13 cellular contexts compared by ENCODE assay signal in the genomic region with DNA sequence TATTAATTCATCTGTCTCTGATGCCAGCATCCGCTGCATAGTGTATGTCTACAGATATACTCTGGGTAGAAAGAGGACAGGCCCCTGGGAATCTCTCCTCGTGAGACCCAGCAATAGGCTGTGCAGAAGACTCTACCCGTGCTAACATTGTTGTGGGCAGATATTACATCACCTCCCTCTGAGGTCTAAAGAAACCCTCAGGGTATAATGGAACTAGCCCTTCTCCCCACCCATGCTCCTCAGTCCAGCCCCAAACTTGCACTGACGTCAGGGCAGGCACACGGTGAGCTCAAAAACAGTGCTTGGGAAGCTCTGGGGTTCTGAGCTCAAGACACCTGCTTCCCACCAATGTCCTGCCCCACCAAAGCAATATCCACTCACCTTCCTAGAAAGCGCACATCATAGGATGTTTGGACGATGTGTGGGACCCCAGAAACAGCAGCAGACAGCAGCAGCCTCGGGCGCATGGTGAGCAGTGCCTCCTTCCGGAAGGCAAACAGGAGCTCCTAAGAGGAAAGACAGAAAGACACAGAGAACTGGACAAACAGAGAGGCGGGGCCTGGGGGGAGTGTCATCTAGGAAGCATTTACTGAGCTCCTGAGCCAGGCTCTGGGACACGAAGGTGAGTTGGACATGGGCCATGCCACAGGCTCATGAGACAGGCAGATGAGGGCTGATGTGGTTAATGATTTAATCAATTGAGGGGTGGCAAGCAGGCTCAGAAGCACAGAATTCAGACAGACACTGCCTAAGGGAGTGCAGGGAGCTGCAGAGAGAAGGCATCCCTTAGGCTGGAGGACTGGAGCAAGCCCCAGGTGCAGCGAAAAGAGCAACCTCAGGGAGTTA. TPM values are rescaled to one million over a fixed set of nuclear protein-coding genes. Genes with fewer than 3 reads are reported as not detected.
A peak's percentile ranks its signal among the peaks of the same experiment; 100 is the strongest.
DNase-seq lines count a peak whose midpoint lies in the region; ATAC-seq and TF ChIP-seq lines count a peak whose summit lies in the region.
"Had no signal": no experiment of that assay in that cellular context is flagged by ENCODE, and none has a peak within 500 bp of the region (broad histone marks: within the 10 kb centered on the region; RNA-seq: fewer than 3 reads in every experiment).

No MANE protein-coding gene starts in this region.

- H3K4me3 Mint-ChIP-seq in MCF 10A (ENCODE audit: unreplicated experiment): peak overlapping the region; percentile 59
- no peak overlapping the region for H3K4me3 Mint-ChIP-seq in T-helper 17 cell
- no peak overlapping the region for H3K4me3 Mint-ChIP-seq in activated CD4-positive, alpha-beta memory T cell treated with anti-CD3 and anti-CD28 coated beads, Interleukin-2, amount 10 ng/mL, durations not matched to agents 7 days and 5 days
- H3K4me3 Mint-ChIP-seq: activated CD4-positive, alpha-beta T cell treated with anti-CD3 and anti-CD28 coated beads, Interleukin-2, amount 10 ng/mL, durations not matched to agents 7 days and 5 days had no signal

- peak; percentile 96 for DNase-seq in DMS53 (lab: John Stamatoyannopoulos, UW)
- peak; percentile 82 for DNase-seq in NB4 (ENCODE audit: low read depth)
- DNase-seq in MCF 10A (ENCODE audit: unreplicated experiment): peak; percentile 81
- DNase-seq in T-helper 17 cell: no peak
- no peak for DNase-seq in stimulated activated naive CD4-positive, alpha-beta T cell (lab: John Stamatoyannopoulos, UW)
- no peak for DNase-seq in right cardiac atrium
- no peak for DNase-seq in activated CD4-positive, alpha-beta memory T cell treated with anti-CD3 and anti-CD28 coated beads, Interleukin-2, amount 10 ng/mL, durations not matched to agents 7 days and 5 days
- DNase-seq: activated CD4-positive, alpha-beta T cell treated with anti-CD3 and anti-CD28 coated beads, Interleukin-2, amount 10 ng/mL, durations not matched to agents 7 days and 5 days; activated gamma-delta T cell treated with Interleukin-2 at 50 U/mL for 16 hours; SK-N-SH; testis had no signal

- TF ChIP-seq POLR2A in NB4 (IDR thresholded peaks at IDR 0.05; ENCODE audit: extremely low read depth, insufficient read length): no peak

- no peaks in the 10 kb centered on the region for H3K27me3 Mint-ChIP-seq in MCF 10A (ENCODE audit: insufficient read depth, unreplicated experiment)
- H3K27me3 Mint-ChIP-seq in T-helper 17 cell: peaks cover 7% of the 10 kb centered on the region
- H3K27me3 Mint-ChIP-seq in activated CD4-positive, alpha-beta memory T cell treated with anti-CD3 and anti-CD28 coated beads, Interleukin-2, amount 10 ng/mL, durations not matched to agents 7 days and 5 days: peaks cover 1% of the 10 kb centered on the region

- peaks cover 8 to 9% of the 10 kb centered on the region in 2 donors for H3K4me1 ChIP-seq in mucosa of rectum (ENCODE audit: control insufficient read depth in 2 of 2, insufficient read depth in 2 of 2, low read length in 2 of 2)
- H3K4me1 ChIP-seq in right cardiac atrium (ENCODE audit: control insufficient read depth, insufficient read depth, low read length): no peaks in the 10 kb centered on the region
- H3K4me1 ChIP-seq: parathyroid adenoma, testis had no signal

- H3K36me3 ChIP-seq in mucosa of rectum (ENCODE audit: control insufficient read depth in 2 of 2, insufficient read depth in 2 of 2, low read length in 2 of 2): no peaks in the 10 kb centered on the region

- CTCF ChIA-PET in MCF 10A (lab: Yijun Ruan, JAX): interaction anchor here (0.7 to 2.3 kb wide), 14 partner anchors 10 to 392 kb away, joined by 3 to 9 read pairs (median 4); no protein-coding TSS in a partner anchor
- CTCF ChIA-PET in activated CD4-positive, alpha-beta memory T cell treated with anti-CD3 and anti-CD28 coated beads, Interleukin-2, amount 10 ng/mL, durations not matched to agents 7 days and 5 days (lab: Charles Lee): no interaction called here

- no peaks in the 10 kb centered on the region for H3K27me3 ChIP-seq in mucosa of rectum (ENCODE audit: control insufficient read depth in 2 of 2, insufficient read depth in 2 of 2, low read length in 2 of 2)
- no peaks in the 10 kb centered on the region for H3K27me3 ChIP-seq in right cardiac atrium (ENCODE audit: control insufficient read depth, insufficient read depth)
- H3K27me3 ChIP-seq: testis had no signal

- 83% methylated on average over 13 of the region's 13 CpGs for WGBS in right cardiac atrium

- ATAC-seq in T-helper 17 cell (no peak), right cardiac atrium (no peak)

- peak overlapping the region in 1 of 2 donors; percentile 48 for H3K9ac ChIP-seq in mucosa of rectum (ENCODE audit: low read depth in 1 of 2, low read length in 2 of 2)
- H3K9ac ChIP-seq: parathyroid adenoma, SK-N-SH had no signal

- peak overlapping the region; percentile 58 for H3K27ac Mint-ChIP-seq in MCF 10A (ENCODE audit: low read depth, unreplicated experiment)
- H3K27ac Mint-ChIP-seq in T-helper 17 cell: no peak overlapping the region
- no peak overlapping the region for H3K27ac Mint-ChIP-seq in activated CD4-positive, alpha-beta memory T cell treated with anti-CD3 and anti-CD28 coated beads, Interleukin-2, amount 10 ng/mL, durations not matched to agents 7 days and 5 days
- H3K27ac Mint-ChIP-seq: activated CD4-positive, alpha-beta T cell treated with anti-CD3 and anti-CD28 coated beads, Interleukin-2, amount 10 ng/mL, durations not matched to agents 7 days and 5 days had no signal

- no peaks in the 10 kb centered on the region for H3K9me3 ChIP-seq in mucosa of rectum (ENCODE audit: control insufficient read depth in 2 of 2, low read length in 2 of 2)
- no peaks in the 10 kb centered on the region for H3K9me3 ChIP-seq in T-helper 17 cell (ENCODE audit: control insufficient read depth, low read length, poor library complexity, severe bottlenecking)
- H3K9me3 ChIP-seq in right cardiac atrium (ENCODE audit: control insufficient read depth, low read length): no peaks in the 10 kb centered on the region
- H3K9me3 ChIP-seq: SK-N-SH, testis had no signal

- peaks cover 5% of the 10 kb centered on the region for H3K36me3 Mint-ChIP-seq in MCF 10A (ENCODE audit: insufficient read depth, unreplicated experiment)
- H3K36me3 Mint-ChIP-seq in T-helper 17 cell (ENCODE audit: low read depth): peaks cover 23% of the 10 kb centered on the region
- H3K36me3 Mint-ChIP-seq in activated CD4-positive, alpha-beta memory T cell treated with anti-CD3 and anti-CD28 coated beads, Interleukin-2, amount 10 ng/mL, durations not matched to agents 7 days and 5 days (ENCODE audit: low read depth): no peaks in the 10 kb centered on the region

- peaks cover 23% of the 10 kb centered on the region for H3K4me1 Mint-ChIP-seq in MCF 10A (ENCODE audit: insufficient read depth, unreplicated experiment)
- H3K4me1 Mint-ChIP-seq in T-helper 17 cell: peaks cover 4% of the 10 kb centered on the region
- H3K4me1 Mint-ChIP-seq in activated CD4-positive, alpha-beta memory T cell treated with anti-CD3 and anti-CD28 coated beads, Interleukin-2, amount 10 ng/mL, durations not matched to agents 7 days and 5 days: no peaks in the 10 kb centered on the region
- H3K4me1 Mint-ChIP-seq: activated CD4-positive, alpha-beta T cell treated with anti-CD3 and anti-CD28 coated beads, Interleukin-2, amount 10 ng/mL, durations not matched to agents 7 days and 5 days had no signal

- TF ChIP-seq CTCF in NB4 (IDR thresholded peaks at IDR 0.05; ENCODE audit: low read depth, low read length): no peak
- TF ChIP-seq CTCF in MCF 10A (IDR thresholded peaks at IDR 0.05; ENCODE audit: unreplicated experiment): no peak

- H3K27ac ChIP-seq in mucosa of rectum (ENCODE audit: low read depth in 2 of 2, low read length in 2 of 2) (peak overlapping the region in 1 of 2 donors; percentile 44), right cardiac atrium (ENCODE audit: low read length) (no peak overlapping the region)
- H3K27ac ChIP-seq: parathyroid adenoma, testis had no signal

- H3K4me3 ChIP-seq in NB4 (ENCODE audit: low read depth, low read length) (peak overlapping the region; percentile 37), mucosa of rectum (ENCODE audit: low read length in 2 of 2) (peak overlapping the region; percentile 5 to 61), right cardiac atrium (ENCODE audit: low read length) (no peak overlapping the region)
- H3K4me3 ChIP-seq: testis had no signal

- BruUV-seq in MCF 10A (replicated peaks; lab: Mats Ljungman, UMichigan): no TSS peak

- no peaks in the 10 kb centered on the region for H3K9me3 Mint-ChIP-seq in MCF 10A (ENCODE audit: unreplicated experiment)
- H3K9me3 Mint-ChIP-seq in activated CD4-positive, alpha-beta memory T cell treated with anti-CD3 and anti-CD28 coated beads, Interleukin-2, amount 10 ng/mL, durations not matched to agents 7 days and 5 days: no peaks in the 10 kb centered on the region
- H3K9me3 Mint-ChIP-seq: activated CD4-positive, alpha-beta T cell treated with anti-CD3 and anti-CD28 coated beads, Interleukin-2, amount 10 ng/mL, durations not matched to agents 7 days and 5 days had no signal

- intact Hi-C loops in MCF 10A (cut with micrococcal nuclease): no loop called here
- intact Hi-C loops in right cardiac atrium (cut with DNase I): no loop called here

- POLR2A ChIA-PET in MCF 10A (lab: Yijun Ruan, JAX): interaction anchor here (0.8 to 1.6 kb wide), 6 partner anchors 9 to 208 kb away, joined by 3 to 6 read pairs (median 4); a partner anchor contains a TSS
- POLR2A ChIA-PET in activated CD4-positive, alpha-beta memory T cell treated with anti-CD3 and anti-CD28 coated beads, Interleukin-2, amount 10 ng/mL, durations not matched to agents 7 days and 5 days (lab: Charles Lee): interaction anchor here (0.6 kb wide), 1 partner anchor 275 kb away, joined by 3 read pairs; no protein-coding TSS in a partner anchor

RNA-seq across cellular contexts. Expression of a gene that starts 4.8 kb away (rescaled TPM):
- total RNA-seq in MCF 10A (2022): 1.3 TPM in 2 replicates
- total RNA-seq in T-helper 17 cell: 1 to 10 TPM; 7.5 to 10.0 TPM
- 1 to 10 TPM in 1 of 4 donors, under 1 TPM in 3; 0.44 to 1.1 (median 0.81) TPM for total RNA-seq in right cardiac atrium
- polyA plus RNA-seq in right cardiac atrium: 0.66 TPM
- under 1 TPM; 0.28 to 0.38 TPM for total RNA-seq in activated CD4-positive, alpha-beta memory T cell treated with anti-CD3 and anti-CD28 coated beads, Interleukin-2, amount 10 ng/mL, durations not matched to agents 7 days and 5 days

RNA-seq across cellular contexts. Expression of a gene that starts 26.3 kb away (rescaled TPM):
- 35.7 and 54.2 TPM in 2 replicates for total RNA-seq in MCF 10A (2022)
- 10 to 100 TPM; 17.6 to 19.5 TPM for total RNA-seq in T-helper 17 cell
- 10 to 100 TPM; 24.1 to 29.2 (median 27.9) TPM for total RNA-seq in right cardiac atrium
- polyA plus RNA-seq in right cardiac atrium: 28.2 TPM
- total RNA-seq in activated CD4-positive, alpha-beta memory T cell treated with anti-CD3 and anti-CD28 coated beads, Interleukin-2, amount 10 ng/mL, durations not matched to agents 7 days and 5 days: 10 to 100 TPM; 26.3 to 28.4 TPM

RNA-seq across cellular contexts. Expression of a gene that starts 26.5 kb away (rescaled TPM):
- total RNA-seq in MCF 10A (2022): 317 and 348 TPM in 2 replicates
- 100 to 1,000 TPM in 1 of 2 donors, 10 to 100 TPM in 1; 86.1 to 101 TPM for total RNA-seq in T-helper 17 cell
- 100 to 1,000 TPM; 433 to 505 (median 493) TPM for total RNA-seq in right cardiac atrium
- polyA plus RNA-seq in right cardiac atrium: 918 TPM
- 100 to 1,000 TPM; 272 to 286 TPM for total RNA-seq in activated CD4-positive, alpha-beta memory T cell treated with anti-CD3 and anti-CD28 coated beads, Interleukin-2, amount 10 ng/mL, durations not matched to agents 7 days and 5 days

RNA-seq across cellular contexts. Expression of a gene that starts 51.0 kb away (rescaled TPM):
- total RNA-seq in MCF 10A (2022) (0.77 and 1.6 TPM in 2 replicates), T-helper 17 cell (10 to 100 TPM; 31.3 to 50.8 TPM), right cardiac atrium (10 to 100 TPM; 13.0 to 28.1 (median 18.0) TPM)
- polyA plus RNA-seq in right cardiac atrium: 13.5 TPM
- 10 to 100 TPM; 13.2 to 14.0 TPM for total RNA-seq in activated CD4-positive, alpha-beta memory T cell treated with anti-CD3 and anti-CD28 coated beads, Interleukin-2, amount 10 ng/mL, durations not matched to agents 7 days and 5 days

Comparison
In these comparisons a context has a peak if more than half of its experiments do, and no peak if none do; other contexts are left out.
1. DNase-seq: peak in DMS53 (single experiment), NB4 (single experiment) and MCF 10A (single experiment); none in T-helper 17 cell (0 of 3), stimulated activated naive CD4-positive, alpha-beta T cell (0 of 6), right cardiac atrium (0 of 3) and activated CD4-positive, alpha-beta memory T cell treated with anti-CD3 and anti-CD28 coated beads, Interleukin-2, amount 10 ng/mL, durations not matched to agents 7 days and 5 days (single experiment).